ENCODE assay signal across 1 cellular context in the genomic region with DNA sequence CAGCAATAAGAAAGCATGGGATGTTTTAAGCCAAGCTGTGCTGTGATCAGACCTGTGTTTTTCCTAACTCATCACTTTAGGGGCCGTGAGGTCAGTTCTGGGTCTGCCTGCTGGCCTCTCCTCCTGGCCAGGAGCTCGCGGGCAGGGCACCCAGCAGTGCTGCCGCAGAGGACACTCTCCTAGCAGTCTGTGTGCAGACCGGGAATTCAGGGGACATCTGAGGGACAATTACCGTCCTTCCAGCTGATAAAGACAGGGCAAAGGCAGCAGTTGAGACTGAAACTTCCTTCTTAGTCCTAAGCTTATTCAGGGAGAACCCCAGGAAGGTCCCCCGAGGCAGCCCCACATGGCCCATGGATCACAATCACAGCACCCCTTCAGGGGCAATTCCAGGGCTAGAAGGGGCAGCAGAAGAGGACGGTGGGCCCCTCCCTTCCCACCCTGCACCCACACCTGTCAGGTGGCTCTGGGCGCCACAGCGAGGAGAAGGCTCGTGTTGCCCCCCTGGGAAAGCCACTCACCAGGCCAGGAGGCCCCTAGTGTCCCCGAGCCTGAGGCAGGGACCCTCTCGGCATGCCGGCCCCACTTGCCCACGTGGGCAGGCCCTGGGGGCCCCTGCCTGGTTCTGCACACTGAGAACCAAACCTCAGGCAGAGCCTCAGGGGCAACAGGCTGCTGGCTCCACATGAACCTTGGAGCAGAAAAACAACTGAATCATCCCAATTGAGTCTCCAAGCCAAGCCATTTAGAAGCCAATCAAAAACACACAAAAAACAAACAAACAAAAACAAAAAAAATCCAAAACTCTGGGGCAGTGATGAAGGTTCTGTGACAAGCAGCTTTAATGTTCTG.
TF ChIP-seq lines count a peak whose summit lies in the region.

No MANE protein-coding gene starts in this region.

TF ChIP-seq in GM12878, 131 proteins besides CTCF, POLR2A, EP300 and RAD21 (continued from another document):
- TF ChIP-seq, protein P1, sequence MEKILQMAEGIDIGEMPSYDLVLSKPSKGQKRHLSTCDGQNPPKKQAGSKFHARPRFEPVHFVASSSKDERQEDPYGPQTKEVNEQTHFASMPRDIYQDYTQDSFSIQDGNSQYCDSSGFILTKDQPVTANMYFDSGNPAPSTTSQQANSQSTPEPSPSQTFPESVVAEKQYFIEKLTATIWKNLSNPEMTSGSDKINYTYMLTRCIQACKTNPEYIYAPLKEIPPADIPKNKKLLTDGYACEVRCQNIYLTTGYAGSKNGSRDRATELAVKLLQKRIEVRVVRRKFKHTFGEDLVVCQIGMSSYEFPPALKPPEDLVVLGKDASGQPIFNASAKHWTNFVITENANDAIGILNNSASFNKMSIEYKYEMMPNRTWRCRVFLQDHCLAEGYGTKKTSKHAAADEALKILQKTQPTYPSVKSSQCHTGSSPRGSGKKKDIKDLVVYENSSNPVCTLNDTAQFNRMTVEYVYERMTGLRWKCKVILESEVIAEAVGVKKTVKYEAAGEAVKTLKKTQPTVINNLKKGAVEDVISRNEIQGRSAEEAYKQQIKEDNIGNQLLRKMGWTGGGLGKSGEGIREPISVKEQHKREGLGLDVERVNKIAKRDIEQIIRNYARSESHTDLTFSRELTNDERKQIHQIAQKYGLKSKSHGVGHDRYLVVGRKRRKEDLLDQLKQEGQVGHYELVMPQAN (conservative IDR thresholded peaks at IDR 0.05), result no peak
- TF ChIP-seq RUNX3 (IDR thresholded peaks at IDR 0.05; ENCODE audit: low read length) (no peak), RAD51 (IDR thresholded peaks at IDR 0.05) (no peak), DPF2 (IDR thresholded peaks at IDR 0.05) (no peak), SMC3 (IDR thresholded peaks at IDR 0.05; ENCODE audit: borderline replicate concordance, low read length) (no peak), JUND (IDR thresholded peaks at IDR 0.05; ENCODE audit: low read depth, low read length) (no peak)
- TF ChIP-seq, protein P2, sequence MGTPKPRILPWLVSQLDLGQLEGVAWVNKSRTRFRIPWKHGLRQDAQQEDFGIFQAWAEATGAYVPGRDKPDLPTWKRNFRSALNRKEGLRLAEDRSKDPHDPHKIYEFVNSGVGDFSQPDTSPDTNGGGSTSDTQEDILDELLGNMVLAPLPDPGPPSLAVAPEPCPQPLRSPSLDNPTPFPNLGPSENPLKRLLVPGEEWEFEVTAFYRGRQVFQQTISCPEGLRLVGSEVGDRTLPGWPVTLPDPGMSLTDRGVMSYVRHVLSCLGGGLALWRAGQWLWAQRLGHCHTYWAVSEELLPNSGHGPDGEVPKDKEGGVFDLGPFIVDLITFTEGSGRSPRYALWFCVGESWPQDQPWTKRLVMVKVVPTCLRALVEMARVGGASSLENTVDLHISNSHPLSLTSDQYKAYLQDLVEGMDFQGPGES (IDR thresholded peaks at IDR 0.05), result no peak
- TF ChIP-seq, protein P3, sequence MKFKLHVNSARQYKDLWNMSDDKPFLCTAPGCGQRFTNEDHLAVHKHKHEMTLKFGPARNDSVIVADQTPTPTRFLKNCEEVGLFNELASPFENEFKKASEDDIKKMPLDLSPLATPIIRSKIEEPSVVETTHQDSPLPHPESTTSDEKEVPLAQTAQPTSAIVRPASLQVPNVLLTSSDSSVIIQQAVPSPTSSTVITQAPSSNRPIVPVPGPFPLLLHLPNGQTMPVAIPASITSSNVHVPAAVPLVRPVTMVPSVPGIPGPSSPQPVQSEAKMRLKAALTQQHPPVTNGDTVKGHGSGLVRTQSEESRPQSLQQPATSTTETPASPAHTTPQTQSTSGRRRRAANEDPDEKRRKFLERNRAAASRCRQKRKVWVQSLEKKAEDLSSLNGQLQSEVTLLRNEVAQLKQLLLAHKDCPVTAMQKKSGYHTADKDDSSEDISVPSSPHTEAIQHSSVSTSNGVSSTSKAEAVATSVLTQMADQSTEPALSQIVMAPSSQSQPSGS (IDR thresholded peaks at IDR 0.05; ENCODE audit: low read length), result no peak
